In genomic region chr11:116649268-116649667, GRCh38 we compare ENCODE assay signal across 15 cellular contexts.
DNase-seq lines count a peak whose midpoint lies in the region; ATAC-seq and TF ChIP-seq lines count a peak whose summit lies in the region.
"Had no signal": no experiment of that assay in that cellular context is flagged by ENCODE, and none has a peak within 500 bp of the region (broad histone marks: within the 10 kb centered on the region; RNA-seq: fewer than 3 reads in every experiment).

No MANE protein-coding gene starts in this region.

- no peak overlapping the region for H4K91ac ChIP-seq in neuronal stem cell (ENCODE audit: low read depth, low read length, poor library complexity)

- H3K27me3 ChIP-seq in right atrium auricular region = no peaks in the 10 kb centered on the region
- no peaks in the 10 kb centered on the region for H3K27me3 ChIP-seq in colonic mucosa
- peaks cover 0 to 14% (median 0%) of the 10 kb centered on the region in 3 experiments for H3K27me3 ChIP-seq in neuronal stem cell (ENCODE audit: control insufficient read depth in 3 of 3, insufficient read depth in 3 of 3, low read depth in 1 of 3, low read length in 3 of 3)
- no peaks in the 10 kb centered on the region for H3K27me3 ChIP-seq in dorsolateral prefrontal cortex
- H3K27me3 ChIP-seq: BE2C had no signal

- intact Hi-C loops in left cardiac atrium (cut with DNase I) (no loop called here), colonic mucosa (cut with DNase I) (no loop called here), dorsolateral prefrontal cortex (cut with DNase I) (no loop called here)

- H3K79me1 ChIP-seq in neuronal stem cell (ENCODE audit: low read depth, low read length) = no peaks in the 10 kb centered on the region

- no peak overlapping the region for H3K4ac ChIP-seq in neuronal stem cell (ENCODE audit: low read length)

- no CpG with 5 or more reads among the region's 4 CpGs for WGBS in neuronal stem cell (ENCODE audit: extremely low coverage in 2 of 2, insufficient read length in 2 of 2, insufficient replicate concordance in 1 of 2), 2 donors

- H3K4me3 ChIP-seq in right atrium auricular region (no peak overlapping the region), colonic mucosa (no peak overlapping the region), neuronal stem cell (ENCODE audit: low read length in 2 of 2) (no peak overlapping the region), dorsolateral prefrontal cortex (no peak overlapping the region)
- H3K4me3 ChIP-seq: GM23248 had no signal

- DNase-seq in right atrium auricular region (ENCODE audit: low spot score) = peak; percentile 32
- DNase-seq in left cardiac atrium = no peak
- peak; percentile 5 for DNase-seq in colonic mucosa
- DNase-seq in neuronal stem cell (ENCODE audit: low spot score) = no peak
- no peak for DNase-seq in dorsolateral prefrontal cortex
- no peak for DNase-seq in stimulated activated CD8-positive, alpha-beta memory T cell treated with anti-CD3 and anti-CD28 coated beads, Interleukin-4, amount 100 ng/mL, for 48 hours
- DNase-seq: ACHN; BE2C; C1 segment of cervical spinal cord; CD4-positive, CD25-positive, alpha-beta regulatory T cell; CD8-positive, alpha-beta memory T cell; COR-L47; GM23248 had no signal

- no peak overlapping the region for H2AFZ ChIP-seq in neuronal stem cell (ENCODE audit: low read length)
- H2AFZ ChIP-seq: GM23248 had no signal

- H3K36me3 ChIP-seq in right atrium auricular region (no peaks in the 10 kb centered on the region), colonic mucosa (no peaks in the 10 kb centered on the region), neuronal stem cell (replicated peaks in 1 of 2; ENCODE audit: control insufficient read depth in 2 of 2, insufficient read depth in 2 of 2, low read length in 2 of 2) (no peaks in the 10 kb centered on the region)
- H3K36me3 ChIP-seq: BE2C had no signal

- H3K4me1 ChIP-seq in right atrium auricular region (no peaks in the 10 kb centered on the region), colonic mucosa (no peaks in the 10 kb centered on the region), neuronal stem cell (ENCODE audit: control insufficient read depth in 2 of 2, insufficient read depth in 1 of 2, low read depth in 1 of 2, low read length in 2 of 2) (peaks cover 2% of the 10 kb centered on the region in 2 donors)
- H3K4me1 ChIP-seq: BE2C had no signal

- H3K4me2 ChIP-seq in neuronal stem cell (ENCODE audit: insufficient read depth, low read length, poor library complexity, severe bottlenecking) = no peak overlapping the region

- peak overlapping the region; percentile 60 for H3K18ac ChIP-seq in neuronal stem cell (ENCODE audit: low read length)

- no peak overlapping the region for H4K8ac ChIP-seq in neuronal stem cell (ENCODE audit: low read depth, low read length)

- no peak overlapping the region for H2BK15ac ChIP-seq in neuronal stem cell (ENCODE audit: low read length)

- no peak for ATAC-seq in left cardiac atrium
- ATAC-seq: HCT116 had no signal

- no peak overlapping the region for H2BK5ac ChIP-seq in neuronal stem cell (ENCODE audit: low read length)

- H3K9ac ChIP-seq in colonic mucosa (ENCODE audit: low read depth in 2 of 2, low read length in 2 of 2) (no peak overlapping the region), neuronal stem cell (ENCODE audit: low read depth, low read length, poor library complexity) (no peak overlapping the region)
- H3K9ac ChIP-seq: GM23248 had no signal

- H3K9me3 ChIP-seq in right atrium auricular region (peaks cover 0 to 9% of the 10 kb centered on the region in 2 donors), colonic mucosa (no peaks in the 10 kb centered on the region), neuronal stem cell (replicated peaks in 1 of 2; ENCODE audit: control insufficient read depth in 2 of 2, insufficient read depth in 1 of 2, low read depth in 1 of 2, low read length in 2 of 2) (peaks cover 0 to 2% of the 10 kb centered on the region in 2 donors)
- H3K9me3 ChIP-seq: BE2C had no signal

- no peak overlapping the region for H2AK5ac ChIP-seq in neuronal stem cell (ENCODE audit: low read depth, low read length)

- H2BK120ac ChIP-seq in neuronal stem cell (ENCODE audit: low read depth, low read length) = no peak overlapping the region

- H2BK12ac ChIP-seq in neuronal stem cell (ENCODE audit: low read length) = no peak overlapping the region

- H3K27ac ChIP-seq in right atrium auricular region = no peak overlapping the region
- no peak overlapping the region for H3K27ac ChIP-seq in colonic mucosa
- no peak overlapping the region for H3K27ac ChIP-seq in neuronal stem cell (replicated peaks; ENCODE audit: low read length)
- H3K27ac ChIP-seq in dorsolateral prefrontal cortex = no peak overlapping the region
- H3K27ac ChIP-seq: GM23248, HL-60 had no signal

- H3K14ac ChIP-seq in neuronal stem cell (ENCODE audit: low read length) = no peak overlapping the region

- H3K23ac ChIP-seq in neuronal stem cell (ENCODE audit: low read depth, low read length, poor library complexity) = no peak overlapping the region

- TF ChIP-seq CTCF in right atrium auricular region (IDR thresholded peaks at IDR 0.05) = no peak
- no peak for TF ChIP-seq CTCF in colonic mucosa (IDR thresholded peaks at IDR 0.05)
- no peak for TF ChIP-seq CTCF in dorsolateral prefrontal cortex (IDR thresholded peaks at IDR 0.05 in 54 of 56, conservative IDR thresholded peaks at IDR 0.05 in 2 of 56; ENCODE audit: low read depth in 1 of 56, partially characterized antibody in 56 of 56)

Comparison
In these comparisons a context has a peak if more than half of its experiments do, and no peak if none do; other contexts are left out.
1. DNase-seq: peak in right atrium auricular region (single experiment) and colonic mucosa (single experiment); none in left cardiac atrium (single experiment), neuronal stem cell (single experiment), dorsolateral prefrontal cortex (0 of 10) and stimulated activated CD8-positive, alpha-beta memory T cell treated with anti-CD3 and anti-CD28 coated beads, Interleukin-4, amount 100 ng/mL, for 48 hours (single experiment).